8 cellular contexts compared by ENCODE assay signal in genomic region chr1:154407866-154408777, GRCh38. TPM values are rescaled to one million over a fixed set of nuclear protein-coding genes. Genes with fewer than 3 reads are reported as not detected.
DNase-seq lines count a peak whose midpoint lies in the region; ATAC-seq and TF ChIP-seq lines count a peak whose summit lies in the region.

No MANE protein-coding gene starts in this region.

- H3K36me3 ChIP-seq in vagina: no peaks in the 10 kb centered on the region

- H3K27me3 Mint-ChIP-seq in MCF 10A (ENCODE audit: insufficient read depth, unreplicated experiment): no peaks in the 10 kb centered on the region

- no TSS peak for BruUV-seq in MCF 10A (replicated peaks; lab: Mats Ljungman, UMichigan)

- H3K4me1 Mint-ChIP-seq in MCF 10A (ENCODE audit: insufficient read depth, unreplicated experiment): peaks cover 51% of the 10 kb centered on the region

- CTCF ChIA-PET in MCF 10A (lab: Yijun Ruan, JAX): interaction anchor here (0.6 to 5.7 kb wide), 9 partner anchors 8 to 645 kb away, joined by 3 to 51 read pairs (median 6); partner anchors contain the start of gene HAX1

- no peaks in the 10 kb centered on the region for H3K9me3 Mint-ChIP-seq in MCF 10A (ENCODE audit: unreplicated experiment)

- 36% methylated on average over 8 of the region's 8 CpGs for WGBS in right cardiac atrium

- peaks cover 18% of the 10 kb centered on the region for H3K4me1 ChIP-seq in right cardiac atrium (ENCODE audit: control insufficient read depth, insufficient read depth, low read length)
- peaks cover 84% of the 10 kb centered on the region for H3K4me1 ChIP-seq in mononuclear cell (ENCODE audit: insufficient read depth, low read length)
- H3K4me1 ChIP-seq in vagina: peaks cover 53% of the 10 kb centered on the region

- DNase-seq in right cardiac atrium (no peak), cardiac septum (ENCODE audit: low spot score) (no peak), MCF 10A (ENCODE audit: unreplicated experiment) (no peak), vagina (ENCODE audit: extremely low spot score in 2 of 2) (no peak)
- no peak for DNase-seq in stimulated activated CD4-positive, alpha-beta T cell treated with anti-CD3 and anti-CD28 coated beads, Interleukin-15, amount 100 ng/mL, for 24 hours

- peak overlapping the region; percentile 96 for H3K27ac Mint-ChIP-seq in MCF 10A (ENCODE audit: low read depth, unreplicated experiment)

- H3K36me3 Mint-ChIP-seq in MCF 10A (ENCODE audit: insufficient read depth, unreplicated experiment): peaks cover 37% of the 10 kb centered on the region

- no peak for TF ChIP-seq POLR2A in vagina (IDR thresholded peaks at IDR 0.05)

- POLR2A ChIA-PET in MCF 10A (lab: Yijun Ruan, JAX): interaction anchor here (0.8 to 25.8 kb wide), 13 partner anchors 17 to 874 kb away, joined by 3 to 1077 read pairs (median 4); partner anchors contain the start of genes ATP8B2, HAX1 and S100A16

- TF ChIP-seq CTCF in MCF 10A (IDR thresholded peaks at IDR 0.05; ENCODE audit: unreplicated experiment): no peak
- TF ChIP-seq CTCF in vagina (IDR thresholded peaks at IDR 0.05): no peak

- ATAC-seq in right cardiac atrium (no peak), HG02938 (IDR thresholded peaks at IDR 0.05; ENCODE audit: unreplicated experiment) (no peak), GM19035 (IDR thresholded peaks at IDR 0.05; ENCODE audit: unreplicated experiment) (no peak)

- H3K27ac ChIP-seq in right cardiac atrium (ENCODE audit: low read length): peak overlapping the region; percentile 95
- H3K27ac ChIP-seq in vagina: peak overlapping the region; percentile 95

- peak overlapping the region; percentile 99 for H3K4me3 Mint-ChIP-seq in MCF 10A (ENCODE audit: unreplicated experiment)

- no peaks in the 10 kb centered on the region for H3K27me3 ChIP-seq in right cardiac atrium (ENCODE audit: control insufficient read depth, insufficient read depth)
- H3K27me3 ChIP-seq in mononuclear cell (ENCODE audit: insufficient read depth, low read length): no peaks in the 10 kb centered on the region
- H3K27me3 ChIP-seq in vagina: no peaks in the 10 kb centered on the region

- H3K4me3 ChIP-seq in right cardiac atrium (ENCODE audit: low read length) (no peak overlapping the region), mononuclear cell (ENCODE audit: low read length) (peak overlapping the region; percentile 89), vagina (peak overlapping the region; percentile 2 to 79)

- intact Hi-C loops in right cardiac atrium (cut with DNase I) (loop anchor here in 1 of 4 donors (10.0 kb wide), 1 partner anchor 53 kb away; no protein-coding TSS in a partner anchor), cardiac septum (cut with DNase I) (loop anchor here (5.0 kb wide), 1 partner anchor 149 kb away; the partner anchor contains the start of gene UBE2Q1), MCF 10A (cut with micrococcal nuclease) (loop anchor here (2.0 to 5.0 kb wide), 4 partner anchors 37 to 139 kb away; partner anchors contain the start of gene ATP8B2), vagina (cut with DNase I) (loop anchor here (5.0 to 10.0 kb wide), 2 partner anchors 81 to 147 kb away; partner anchors contain the start of genes ATP8B2 and UBE2Q1)

- H3K9me3 ChIP-seq in right cardiac atrium (ENCODE audit: control insufficient read depth, low read length): no peaks in the 10 kb centered on the region
- H3K9me3 ChIP-seq in mononuclear cell (ENCODE audit: low read depth, low read length): no peaks in the 10 kb centered on the region
- no peaks in the 10 kb centered on the region for H3K9me3 ChIP-seq in vagina

RNA-seq across cellular contexts. Expression of gene IL6R, which starts 3.0 kb away (rescaled TPM):
- total RNA-seq in right cardiac atrium: 10 to 100 TPM in 3 of 4 donors, 1 to 10 TPM in 1; 8.9 to 13.2 (median 12.1) TPM
- 5.7 TPM for polyA plus RNA-seq in right cardiac atrium
- total RNA-seq in cardiac septum: 5.2 TPM
- total RNA-seq in MCF 10A (2022): 22.8 and 41.0 TPM in 2 replicates
- total RNA-seq in mononuclear cell: 29.2 TPM
- total RNA-seq in vagina: 50.8 TPM
